ENCODE assay signal across 3 cellular contexts in the genomic region with DNA sequence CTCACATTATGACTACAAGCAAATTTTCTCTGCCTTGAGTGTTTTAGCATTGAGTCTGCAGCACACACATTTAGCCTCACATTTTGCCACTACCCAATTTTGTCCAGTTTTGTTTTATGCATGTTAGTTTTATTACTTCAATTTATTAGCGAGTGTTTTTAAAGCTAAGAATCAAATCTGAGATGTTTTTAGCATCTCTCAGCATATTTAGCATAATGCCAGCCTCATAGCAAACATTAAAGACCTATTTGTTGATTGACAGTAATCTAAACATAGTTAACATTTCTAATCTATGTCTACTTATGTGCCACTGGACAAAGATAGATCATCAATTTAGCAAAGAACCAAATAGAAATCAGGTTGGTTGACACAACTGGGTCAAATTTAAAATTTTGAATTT.
TF ChIP-seq lines count a peak whose summit lies in the region.

No MANE protein-coding gene starts in this region.

TF ChIP-seq in HepG2, 621 proteins besides CTCF, POLR2A, EP300 and RAD21:
- TF ChIP-seq ZNF737 (CRISPR knock-in tag; IDR thresholded peaks at IDR 0.05; ENCODE audit: borderline replicate concordance): no peak
- no peak for TF ChIP-seq CEBPB (IDR thresholded peaks at IDR 0.05; ENCODE audit: borderline replicate concordance, low read depth, low read length)
- TF ChIP-seq GABPA (IDR thresholded peaks at IDR 0.05; ENCODE audit: low read depth, low read length): no peak
- TF ChIP-seq GABPA (CRISPR knock-in tag; IDR thresholded peaks at IDR 0.05; ENCODE audit: low read depth): no peak
- no peak for TF ChIP-seq GPBP1L1 (CRISPR knock-in tag; IDR thresholded peaks at IDR 0.05)
- no peak for TF ChIP-seq ZBTB37 (CRISPR knock-in tag; IDR thresholded peaks at IDR 0.05)
- TF ChIP-seq ZFP41 (CRISPR knock-in tag; IDR thresholded peaks at IDR 0.05; ENCODE audit: borderline replicate concordance): no peak
- TF ChIP-seq MAFF (IDR thresholded peaks at IDR 0.05; ENCODE audit: low read depth, low read length): peak; percentile 63; the same call in 1 of the 2 replicates
- no peak for TF ChIP-seq ZZZ3 (CRISPR knock-in tag; IDR thresholded peaks at IDR 0.05; ENCODE audit: borderline replicate concordance)
- no peak for TF ChIP-seq PTBP1 (IDR thresholded peaks at IDR 0.05; ENCODE audit: low read depth, low read length, poor library complexity, severe bottlenecking)
- TF ChIP-seq TBX3 (IDR thresholded peaks at IDR 0.05; ENCODE audit: borderline replicate concordance): no peak
- TF ChIP-seq MAFK (conservative IDR thresholded peaks at IDR 0.05 in 1 of 2, IDR thresholded peaks at IDR 0.05 in 1 of 2; ENCODE audit: low read length in 2 of 2): peak; percentile 45 to 81
- TF ChIP-seq, protein P1, sequence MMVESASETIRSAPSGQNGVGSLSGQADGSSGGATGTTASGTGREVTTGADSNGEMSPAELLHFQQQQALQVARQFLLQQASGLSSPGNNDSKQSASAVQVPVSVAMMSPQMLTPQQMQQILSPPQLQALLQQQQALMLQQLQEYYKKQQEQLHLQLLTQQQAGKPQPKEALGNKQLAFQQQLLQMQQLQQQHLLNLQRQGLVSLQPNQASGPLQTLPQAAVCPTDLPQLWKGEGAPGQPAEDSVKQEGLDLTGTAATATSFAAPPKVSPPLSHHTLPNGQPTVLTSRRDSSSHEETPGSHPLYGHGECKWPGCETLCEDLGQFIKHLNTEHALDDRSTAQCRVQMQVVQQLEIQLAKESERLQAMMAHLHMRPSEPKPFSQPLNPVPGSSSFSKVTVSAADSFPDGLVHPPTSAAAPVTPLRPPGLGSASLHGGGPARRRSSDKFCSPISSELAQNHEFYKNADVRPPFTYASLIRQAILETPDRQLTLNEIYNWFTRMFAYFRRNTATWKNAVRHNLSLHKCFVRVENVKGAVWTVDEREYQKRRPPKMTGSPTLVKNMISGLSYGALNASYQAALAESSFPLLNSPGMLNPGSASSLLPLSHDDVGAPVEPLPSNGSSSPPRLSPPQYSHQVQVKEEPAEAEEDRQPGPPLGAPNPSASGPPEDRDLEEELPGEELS (CRISPR knock-in tag; IDR thresholded peaks at IDR 0.05): no peak
- no peak for TF ChIP-seq SP2 (CRISPR knock-in tag; IDR thresholded peaks at IDR 0.05)
- TF ChIP-seq SMC3 (IDR thresholded peaks at IDR 0.05; ENCODE audit: low read length): no peak

TF ChIP-seq in A549, 52 proteins besides CTCF, POLR2A, EP300 and RAD21:
- TF ChIP-seq FOSB (CRISPR knock-in tag; IDR thresholded peaks at IDR 0.05) (no peak), MAFK (IDR thresholded peaks at IDR 0.05; ENCODE audit: partially characterized antibody) (peak; percentile 45)

TF ChIP-seq in IMR-90, 13 proteins besides CTCF, POLR2A, EP300 and RAD21:
- TF ChIP-seq BHLHE40 (IDR thresholded peaks at IDR 0.05; ENCODE audit: low read depth, low read length) (no peak), FOS (IDR thresholded peaks at IDR 0.05; ENCODE audit: low read depth, low read length) (no peak), MAFK (IDR thresholded peaks at IDR 0.05; ENCODE audit: low read depth, low read length) (0 out of 2 replicates have a peak, but pooled peaks have one; percentile 37), CHD1 (IDR thresholded peaks at IDR 0.05; ENCODE audit: low read depth, low read length) (no peak)
TF ChIP-seq in IMR-90: peak in this region for 1.
